ENCODE assay signal across 14 cellular contexts in genomic region chr14:105845725-105846309, GRCh38.
"Had no signal": no experiment of that assay in that cellular context is flagged by ENCODE, and none has a peak within 500 bp of the region (broad histone marks: within the 10 kb centered on the region; RNA-seq: fewer than 3 reads in every experiment).

No MANE protein-coding gene starts in this region.

- H3K27ac Mint-ChIP-seq: activated CD4-positive, alpha-beta T cell treated with anti-CD3 and anti-CD28 coated beads, Interleukin-2, amount 10 ng/mL, durations not matched to agents 7 days and 5 days; activated naive CD8-positive, alpha-beta T cell treated with anti-CD3 and anti-CD28 coated beads, Interleukin-2, amount 50 U/mL, for 24 hours; naive thymus-derived CD4-positive, alpha-beta T cell; T-helper 17 cell had no signal

- H3K9me3 ChIP-seq: ascending aorta, mucosa of descending colon, SJCRH30 had no signal

- H3K4me1 ChIP-seq: ascending aorta, breast epithelium, gastroesophageal sphincter, SJCRH30 had no signal

- H3K9me3 Mint-ChIP-seq: activated CD4-positive, alpha-beta T cell treated with anti-CD3 and anti-CD28 coated beads, Interleukin-2, amount 10 ng/mL, durations not matched to agents 7 days and 5 days; activated naive CD8-positive, alpha-beta T cell treated with anti-CD3 and anti-CD28 coated beads, Interleukin-2, amount 50 U/mL, for 24 hours had no signal

- H3K4me1 Mint-ChIP-seq: activated CD4-positive, alpha-beta T cell treated with anti-CD3 and anti-CD28 coated beads, Interleukin-2, amount 10 ng/mL, durations not matched to agents 7 days and 5 days; naive thymus-derived CD4-positive, alpha-beta T cell had no signal

- H3K36me3 Mint-ChIP-seq: naive thymus-derived CD4-positive, alpha-beta T cell had no signal

- ATAC-seq: activated naive CD8-positive, alpha-beta T cell treated with anti-CD3 and anti-CD28 coated beads, Interleukin-2, amount 50 U/mL, for 24 hours; gastroesophageal sphincter; mucosa of descending colon; naive thymus-derived CD4-positive, alpha-beta T cell; T-helper 17 cell had no signal

- H3K36me3 ChIP-seq: ascending aorta, breast epithelium, gastroesophageal sphincter, SJCRH30 had no signal

- H3K4me3 Mint-ChIP-seq: activated CD4-positive, alpha-beta T cell treated with anti-CD3 and anti-CD28 coated beads, Interleukin-2, amount 10 ng/mL, durations not matched to agents 7 days and 5 days; activated naive CD8-positive, alpha-beta T cell treated with anti-CD3 and anti-CD28 coated beads, Interleukin-2, amount 50 U/mL, for 24 hours; naive thymus-derived CD4-positive, alpha-beta T cell; T-helper 17 cell had no signal

- H3K27me3 ChIP-seq: ascending aorta had no signal

- DNase-seq: activated CD4-positive, alpha-beta T cell treated with anti-CD3 and anti-CD28 coated beads, Interleukin-2, amount 10 ng/mL, durations not matched to agents 7 days and 5 days; activated naive CD8-positive, alpha-beta T cell treated with anti-CD3 and anti-CD28 coated beads, Interleukin-2, amount 50 U/mL, for 24 hours; activated T-cell treated with anti-CD3 and anti-CD28 coated beads, Interleukin-2, amount 50 U/mL, for 48 hours; naive thymus-derived CD4-positive, alpha-beta T cell; SJCRH30; stimulated activated CD4-positive, alpha-beta T cell treated with anti-CD3 and anti-CD28 coated beads, Interleukin-4, amount 100 ng/mL, for 24 hours; stimulated activated naive CD4-positive, alpha-beta T cell treated with Interleukin-2 at 50 U/mL for 16 hours; substantia nigra; trophoblast cell had no signal

- H3K27me3 Mint-ChIP-seq: activated naive CD8-positive, alpha-beta T cell treated with anti-CD3 and anti-CD28 coated beads, Interleukin-2, amount 50 U/mL, for 24 hours had no signal

- H3K27ac ChIP-seq: ascending aorta, breast epithelium, gastroesophageal sphincter, SJCRH30 had no signal

- H3K4me3 ChIP-seq: ascending aorta, breast epithelium, gastroesophageal sphincter, mucosa of descending colon, SJCRH30 had no signal
